7 cellular contexts compared by ENCODE assay signal in genomic region chr3:127890651-127891290, GRCh38. TPM values are rescaled to one million over a fixed set of nuclear protein-coding genes. Genes with fewer than 3 reads are reported as not detected.
DNase-seq lines count a peak whose midpoint lies in the region; ATAC-seq, FAIRE-seq and TF ChIP-seq lines count a peak whose summit lies in the region.
"Not testable (repeated sequence)": the region's sequence is repeated elsewhere in the genome, so short reads cannot be mapped to it uniquely, and the experiment has no call there.

No MANE protein-coding gene starts in this region.

- H3K27me3 ChIP-seq in KMS-11 (ENCODE audit: insufficient read depth, low read depth); RWPE2 (ENCODE audit: insufficient read depth, poor library complexity, severe bottlenecking); bronchial epithelial cell (ENCODE audit: control insufficient read depth, insufficient read depth, low read length); small intestine (ENCODE audit: control insufficient read depth in 2 of 2, insufficient read depth in 2 of 2, low read length in 2 of 2): not testable (repeated sequence)

- not testable (repeated sequence) for H4K20me1 ChIP-seq in KMS-11 (ENCODE audit: insufficient read depth)

- H3K27ac ChIP-seq in KMS-11; small intestine (ENCODE audit: low read depth in 1 of 2, low read length in 1 of 2): not testable (repeated sequence)
- H3K27ac ChIP-seq in RWPE2 (ENCODE audit: poor library complexity, severe bottlenecking): peak overlapping the region; percentile 45

- not testable (repeated sequence) for H3K9me3 ChIP-seq in RWPE2 (ENCODE audit: severe bottlenecking); small intestine (ENCODE audit: control insufficient read depth, low read depth)

- not testable (repeated sequence) for H3K4me2 ChIP-seq in KMS-11

- WGBS in small intestine, 3 donors: 57 to 75% (median 60%) methylated on average over 9 of the region's 9 CpGs

- DNase-seq in ELR (ENCODE audit: low read depth) (peak; percentile 79), bronchial epithelial cell (ENCODE audit: low read depth) (peak; percentile 86), glomerular visceral epithelial cell (ENCODE audit: extremely low spot score) (peak; percentile 53), small intestine (peak; percentile 84)
- not testable (repeated sequence) for DNase-seq in RWPE2 (ENCODE audit: low spot score)
- peak; percentile 45 to 62 for DNase-seq in activated T-cell treated with anti-CD3 and anti-CD28 coated beads, Interleukin-2, amount 50 U/mL, for 48 hours

- not testable (repeated sequence) for H3K4me1 ChIP-seq in KMS-11 (ENCODE audit: low read depth, poor library complexity, severe bottlenecking); RWPE2 (ENCODE audit: insufficient read depth, poor library complexity, severe bottlenecking); small intestine (ENCODE audit: control insufficient read depth in 2 of 2, insufficient read depth in 1 of 2, low read depth in 1 of 2, low read length in 1 of 2)

- not testable (repeated sequence) for H3K9ac ChIP-seq in KMS-11

- FAIRE-seq in bronchial epithelial cell (lab: Jason Lieb, UNC); small intestine (lab: Jason Lieb, UNC): not testable (repeated sequence)

- H3K79me2 ChIP-seq in KMS-11 (ENCODE audit: insufficient read depth, low read depth): not testable (repeated sequence)

- H2AFZ ChIP-seq in KMS-11 (ENCODE audit: low read depth): not testable (repeated sequence)

- not testable (repeated sequence) for ATAC-seq in RWPE2 (ENCODE audit: low read depth)

- TF ChIP-seq CTCF in KMS-11 (conservative IDR thresholded peaks at IDR 0.05; ENCODE audit: low read depth, low read length): 0 out of 2 replicates have a peak, but pooled peaks have one; percentile 21
- not testable (repeated sequence) for TF ChIP-seq CTCF in RWPE2 (IDR thresholded peaks at IDR 0.05; ENCODE audit: poor library complexity, severe bottlenecking); bronchial epithelial cell (IDR thresholded peaks at IDR 0.05; ENCODE audit: insufficient read depth, low read length, severe bottlenecking)

- not testable (repeated sequence) for H3K36me3 ChIP-seq in KMS-11 (ENCODE audit: insufficient read depth); RWPE2 (ENCODE audit: low read depth); bronchial epithelial cell (ENCODE audit: control insufficient read depth, insufficient read depth, low read length); small intestine (ENCODE audit: control insufficient read depth in 2 of 2, insufficient read depth in 2 of 2, low read length in 2 of 2)

- not testable (repeated sequence) for H3K4me3 ChIP-seq in KMS-11 (IDR thresholded peaks at IDR 0.05; ENCODE audit: insufficient read depth, low read depth, low read length); RWPE2 (ENCODE audit: severe bottlenecking); bronchial epithelial cell (ENCODE audit: low read depth, low read length); small intestine (ENCODE audit: low read depth in 1 of 2, low read length in 2 of 2)

RNA-seq across cellular contexts. Expression of gene KBTBD12, which starts 24.3 kb away (rescaled TPM):
- under 0.01 TPM in 2 replicates for total RNA-seq in bronchial epithelial cell
- polyA plus RNA-seq in small intestine: 1 to 10 TPM in 2 of 3 donors, under 1 TPM in 1; 0.30 to 3.6 (median 1.6) TPM
